Comparison of ENCODE assay signal across 19 cellular contexts in genomic region chr19:1843646-1844394, GRCh38. TPM values are rescaled to one million over a fixed set of nuclear protein-coding genes. Genes with fewer than 3 reads are reported as not detected.
DNase-seq lines count a peak whose midpoint lies in the region; ATAC-seq and TF ChIP-seq lines count a peak whose summit lies in the region.
"Had no signal": no experiment of that assay in that cellular context is flagged by ENCODE, and none has a peak within 500 bp of the region (broad histone marks: within the 10 kb centered on the region; RNA-seq: fewer than 3 reads in every experiment).

No MANE protein-coding gene starts in this region.

- H3K27me3 ChIP-seq in CD4-positive, alpha-beta T cell (ENCODE audit: control insufficient read depth, insufficient read depth, low read length): no peaks in the 10 kb centered on the region
- H3K27me3 ChIP-seq in NT2/D1 (ENCODE audit: insufficient read depth, insufficient read length) (no peaks in the 10 kb centered on the region), body of pancreas (no peaks in the 10 kb centered on the region)
- H3K27me3 ChIP-seq: gastrocnemius medialis had no signal

- no peaks in the 10 kb centered on the region for H3K9me3 Mint-ChIP-seq in CD4-positive, alpha-beta T cell
- H3K9me3 Mint-ChIP-seq in dendritic cell treated with granulocyte-macrophage colony-stimulating factor and Interleukin-4, amounts not matched to agents 40 ng/mL and 50 ng/mL, for 4 days: no peaks in the 10 kb centered on the region
- H3K9me3 Mint-ChIP-seq in nephron progenitor cell: no peaks in the 10 kb centered on the region
- H3K9me3 Mint-ChIP-seq: activated CD4-positive, alpha-beta T cell treated with anti-CD3 and anti-CD28 coated beads, Interleukin-2, amount 10 ng/mL, durations not matched to agents 7 days and 5 days; activated T-cell treated with anti-CD3 and anti-CD28 coated beads, Interleukin-2, amount 50 U/mL, for 72 hours; immature natural killer cell had no signal

- H3K36me3 ChIP-seq in NT2/D1 (ENCODE audit: insufficient read depth, insufficient read length, low read length) (peaks cover 65% of the 10 kb centered on the region), body of pancreas (replicated peaks in 1 of 2; ENCODE audit: insufficient read depth in 1 of 2, low read depth in 2 of 2) (no peaks in the 10 kb centered on the region)
- H3K36me3 ChIP-seq: gastrocnemius medialis had no signal

- no peak for TF ChIP-seq CTCF in CD4-positive, alpha-beta T cell (IDR thresholded peaks at IDR 0.05)
- TF ChIP-seq CTCF in nephron progenitor cell (IDR thresholded peaks at IDR 0.05): peak; percentile 10
- TF ChIP-seq CTCF in GM10248 (IDR thresholded peaks at IDR 0.05; ENCODE audit: control extremely low read depth, extremely low read depth, low read depth, missing control alignments): no peak
- no peak for TF ChIP-seq CTCF in body of pancreas (IDR thresholded peaks at IDR 0.05)

- POLR2A ChIA-PET in CD4-positive, alpha-beta T cell (lab: Charles Lee): no interaction called here
- POLR2A ChIA-PET in GM10248 (lab: Yijun Ruan, JAX): no interaction called here

- no peaks in the 10 kb centered on the region for H3K27me3 Mint-ChIP-seq in CD4-positive, alpha-beta T cell
- H3K27me3 Mint-ChIP-seq in dendritic cell treated with granulocyte-macrophage colony-stimulating factor and Interleukin-4, amounts not matched to agents 40 ng/mL and 50 ng/mL, for 4 days: no peaks in the 10 kb centered on the region
- no peaks in the 10 kb centered on the region for H3K27me3 Mint-ChIP-seq in nephron progenitor cell (ENCODE audit: low read depth, poor library complexity)
- H3K27me3 Mint-ChIP-seq: activated CD4-positive, alpha-beta T cell treated with anti-CD3 and anti-CD28 coated beads, Interleukin-2, amount 10 ng/mL, durations not matched to agents 7 days and 5 days had no signal

- CTCF ChIA-PET in CD4-positive, alpha-beta T cell (lab: Charles Lee): interaction anchor here (1.7 kb wide), 1 partner anchor 18 kb away, joined by 4 read pairs; no protein-coding TSS in a partner anchor
- CTCF ChIA-PET in GM10248 (lab: Yijun Ruan, JAX): interaction anchor here (1.3 to 4.6 kb wide), 3 partner anchors 18 to 298 kb away, joined by 3 to 19 read pairs (median 4); no protein-coding TSS in a partner anchor

- no peak for ATAC-seq in CD4-positive, alpha-beta T cell (ENCODE audit: poor library complexity)
- no peak for ATAC-seq in body of pancreas
- ATAC-seq: activated T-cell treated with anti-CD3 and anti-CD28 coated beads, Interleukin-2, amount 50 U/mL, for 72 hours; gastrocnemius medialis had no signal

- peaks cover 49% of the 10 kb centered on the region for H3K4me1 Mint-ChIP-seq in CD4-positive, alpha-beta T cell (ENCODE audit: low read depth)
- H3K4me1 Mint-ChIP-seq in dendritic cell treated with granulocyte-macrophage colony-stimulating factor and Interleukin-4, amounts not matched to agents 40 ng/mL and 50 ng/mL, for 4 days (ENCODE audit: low read depth): peaks cover 84% of the 10 kb centered on the region
- peaks cover 62% of the 10 kb centered on the region for H3K4me1 Mint-ChIP-seq in nephron progenitor cell

- intact Hi-C loops in CD4-positive, alpha-beta T cell (cut with DNase I, micrococcal nuclease): no loop called here
- intact Hi-C loops in dendritic cell treated with granulocyte-macrophage colony-stimulating factor and Interleukin-4, amounts not matched to agents 40 ng/mL and 50 ng/mL, for 4 days (cut with micrococcal nuclease): no loop called here
- intact Hi-C loops in body of pancreas (cut with DNase I): no loop called here

- H3K27ac Mint-ChIP-seq in CD4-positive, alpha-beta T cell: no peak overlapping the region
- peak overlapping the region; percentile 56 for H3K27ac Mint-ChIP-seq in dendritic cell treated with granulocyte-macrophage colony-stimulating factor and Interleukin-4, amounts not matched to agents 40 ng/mL and 50 ng/mL, for 4 days
- H3K27ac Mint-ChIP-seq in nephron progenitor cell: no peak overlapping the region
- H3K27ac Mint-ChIP-seq: activated T-cell treated with anti-CD3 and anti-CD28 coated beads, Interleukin-2, amount 50 U/mL, for 72 hours; immature natural killer cell had no signal

- DNase-seq in CD4-positive, alpha-beta T cell: no peak
- DNase-seq in NT2/D1 (ENCODE audit: low read depth, low spot score): no peak
- DNase-seq in nephron progenitor cell: no peak
- DNase-seq in NCI-H187 treated with DMSO at 0.1 percent for 48 hours (lab: John Stamatoyannopoulos, UW): no peak
- no peak for DNase-seq in cerebellar nuclear complex (lab: John Stamatoyannopoulos, UW)
- DNase-seq in GM10248 (ENCODE audit: extremely low spot score): no peak
- no peak for DNase-seq in body of pancreas
- DNase-seq: activated CD4-positive, alpha-beta T cell treated with anti-CD3 and anti-CD28 coated beads, Interleukin-2, amount 10 ng/mL, durations not matched to agents 7 days and 5 days; activated T-cell treated with anti-CD3 and anti-CD28 coated beads, Interleukin-2, amount 50 U/mL, for 72 hours; DMS153; effector CD8-positive, alpha-beta T cell; gastrocnemius medialis; immature natural killer cell; Kasumi-1; NCI-H1930; NCI-H69; stimulated activated CD4-positive, alpha-beta T cell treated with anti-CD3 and anti-CD28 coated beads, Interleukin-12 subunit alpha, Interleukin-12 subunit beta, amount 100 ng/mL, for 4 hours; T-helper 2 cell had no signal

- H3K4me1 ChIP-seq in NT2/D1 (ENCODE audit: insufficient read depth, insufficient read length): peaks cover 33% of the 10 kb centered on the region
- peaks cover 74% of the 10 kb centered on the region for H3K4me1 ChIP-seq in body of pancreas

- peak overlapping the region; percentile 56 for H3K4me3 Mint-ChIP-seq in CD4-positive, alpha-beta T cell
- H3K4me3 Mint-ChIP-seq in dendritic cell treated with granulocyte-macrophage colony-stimulating factor and Interleukin-4, amounts not matched to agents 40 ng/mL and 50 ng/mL, for 4 days: no peak overlapping the region
- no peak overlapping the region for H3K4me3 Mint-ChIP-seq in nephron progenitor cell
- H3K4me3 Mint-ChIP-seq: activated CD4-positive, alpha-beta T cell treated with anti-CD3 and anti-CD28 coated beads, Interleukin-2, amount 10 ng/mL, durations not matched to agents 7 days and 5 days; activated T-cell treated with anti-CD3 and anti-CD28 coated beads, Interleukin-2, amount 50 U/mL, for 72 hours had no signal

- H3K9ac ChIP-seq in NT2/D1 (ENCODE audit: insufficient read length, low read depth): peak overlapping the region; percentile 53

- 72 to 85% methylated on average over 13 to 18 of the region's 25 CpGs for WGBS in body of pancreas, 2 donors

- no peaks in the 10 kb centered on the region for H3K9me3 ChIP-seq in CD4-positive, alpha-beta T cell (ENCODE audit: control insufficient read depth, low read length)
- H3K9me3 ChIP-seq in NT2/D1 (ENCODE audit: insufficient read depth, low read length) (no peaks in the 10 kb centered on the region), body of pancreas (no peaks in the 10 kb centered on the region)
- H3K9me3 ChIP-seq: gastrocnemius medialis had no signal

- H3K4me3 ChIP-seq in NT2/D1 (ENCODE audit: insufficient read length, low read depth) (no peak overlapping the region), body of pancreas (no peak overlapping the region)
- H3K4me3 ChIP-seq: gastrocnemius medialis had no signal

- no peak overlapping the region for H3K27ac ChIP-seq in CD4-positive, alpha-beta T cell (ENCODE audit: low read depth, low read length)
- H3K27ac ChIP-seq in body of pancreas: no peak overlapping the region

- no peak for TF ChIP-seq POLR2A in body of pancreas (IDR thresholded peaks at IDR 0.05)

- peaks cover 26% of the 10 kb centered on the region for H3K36me3 Mint-ChIP-seq in CD4-positive, alpha-beta T cell (ENCODE audit: low read depth)
- peaks cover 82% of the 10 kb centered on the region for H3K36me3 Mint-ChIP-seq in dendritic cell treated with granulocyte-macrophage colony-stimulating factor and Interleukin-4, amounts not matched to agents 40 ng/mL and 50 ng/mL, for 4 days (ENCODE audit: low read depth)
- no peaks in the 10 kb centered on the region for H3K36me3 Mint-ChIP-seq in nephron progenitor cell (ENCODE audit: low read depth)
- H3K36me3 Mint-ChIP-seq: immature natural killer cell had no signal

RNA-seq across cellular contexts. Expression of gene REXO1, which starts 4.5 kb away (rescaled TPM):
- 100 to 1,000 TPM; 106 to 114 TPM for total RNA-seq in CD4-positive, alpha-beta T cell
- total RNA-seq in body of pancreas: 10 to 100 TPM; 16.6 to 19.8 TPM

RNA-seq across cellular contexts. Expression of gene KLF16, which starts 19.6 kb away (rescaled TPM):
- 10 to 100 TPM; 83.8 to 89.2 TPM for total RNA-seq in CD4-positive, alpha-beta T cell
- 1 to 10 TPM; 2.3 to 3.6 TPM for total RNA-seq in body of pancreas

RNA-seq across cellular contexts. Expression of gene ATP8B3, which starts 31.7 kb away (rescaled TPM):
- 1 to 10 TPM; 2.5 to 3.2 TPM for total RNA-seq in CD4-positive, alpha-beta T cell
- total RNA-seq in body of pancreas: under 1 TPM in 1 of 2 donors, not detected in 1; 0.52 TPM

RNA-seq across cellular contexts. Expression of gene ABHD17A, which starts 41.5 kb away (rescaled TPM):
- total RNA-seq in CD4-positive, alpha-beta T cell: 100 to 1,000 TPM; 156 to 172 TPM
- total RNA-seq in body of pancreas: 100 to 1,000 TPM in 1 of 2 donors, 10 to 100 TPM in 1; 56.8 to 100 TPM

Comparison
In these comparisons a context has a peak if more than half of its experiments do, and no peak if none do; other contexts are left out.
1. RNA of gene REXO1, which starts 4.5 kb away (total RNA-seq): 106 to 114 TPM in CD4-positive, alpha-beta T cell; 16.6 to 19.8 TPM in body of pancreas; every median in the first group is over 4 times any median in the second.
2. RNA of gene KLF16, which starts 19.6 kb away (total RNA-seq): 83.8 to 89.2 TPM in CD4-positive, alpha-beta T cell; 2.3 to 3.6 TPM in body of pancreas; every median in the first group is over 10 times any median in the second.